18 cellular contexts compared by ENCODE assay signal in the genomic region with DNA sequence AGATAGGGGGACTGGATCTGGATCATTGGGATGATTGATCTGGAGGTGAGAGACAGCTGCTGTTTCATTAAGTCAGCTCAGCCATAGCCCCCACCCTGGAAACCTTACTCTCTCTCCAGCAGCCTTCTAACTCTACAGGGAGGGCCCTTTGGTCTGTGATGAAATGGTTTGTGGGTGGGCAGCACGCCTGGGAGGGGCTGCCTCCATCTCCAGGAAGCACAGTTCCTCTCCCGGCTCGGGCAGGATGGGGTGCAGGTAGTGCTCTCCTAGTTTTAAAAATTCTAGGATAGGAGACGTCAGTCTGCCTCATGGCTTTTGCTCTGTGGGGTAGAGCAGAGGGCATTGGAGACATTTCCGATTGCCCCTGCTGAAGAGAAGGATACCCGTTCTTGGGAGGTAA.
DNase-seq lines count a peak whose midpoint lies in the region; ATAC-seq and TF ChIP-seq lines count a peak whose summit lies in the region.
"Had no signal": no experiment of that assay in that cellular context is flagged by ENCODE, and none has a peak within 500 bp of the region (broad histone marks: within the 10 kb centered on the region; RNA-seq: fewer than 3 reads in every experiment).

No MANE protein-coding gene starts in this region.

- no peak overlapping the region for H3K27ac Mint-ChIP-seq in chondrocyte (ENCODE audit: unreplicated experiment)
- H3K27ac Mint-ChIP-seq: B cell; CD8-positive, alpha-beta T cell had no signal

- H3K36me3 Mint-ChIP-seq in chondrocyte (ENCODE audit: low read depth): peaks cover 2% of the 10 kb centered on the region

- no peaks in the 10 kb centered on the region for H3K4me1 ChIP-seq in upper lobe of right lung
- H3K4me1 ChIP-seq in prostate gland (replicated peaks): no peaks in the 10 kb centered on the region
- H3K4me1 ChIP-seq: HAP-1 had no signal

- H3K9me3 Mint-ChIP-seq in chondrocyte (ENCODE audit: low read depth): no peaks in the 10 kb centered on the region
- H3K9me3 Mint-ChIP-seq: CD8-positive, alpha-beta T cell had no signal

- H3K27me3 ChIP-seq in upper lobe of right lung: no peaks in the 10 kb centered on the region
- H3K27me3 ChIP-seq in prostate gland (replicated peaks; ENCODE audit: insufficient read depth): no peaks in the 10 kb centered on the region
- H3K27me3 ChIP-seq: BLaER1 treated with 17β-estradiol and CSF1 and Interleukin-3, amounts not matched to agents 10 nM and 100 nM had no signal

- no peak for TF ChIP-seq CTCF in chondrocyte (IDR thresholded peaks at IDR 0.05)
- TF ChIP-seq CTCF in upper lobe of right lung (IDR thresholded peaks at IDR 0.05): no peak
- no peak for TF ChIP-seq CTCF in prostate gland (IDR thresholded peaks at IDR 0.05)

- ATAC-seq in upper lobe of right lung: no peak
- ATAC-seq: CD8-positive, alpha-beta T cell; GM12878 had no signal

- no peak overlapping the region for H3K27ac ChIP-seq in upper lobe of right lung
- H3K27ac ChIP-seq in prostate gland: no peak overlapping the region
- H3K27ac ChIP-seq: BLaER1 treated with 17β-estradiol and CSF1 and Interleukin-3, amounts not matched to agents 10 nM and 100 nM; GM23248; HL-60 had no signal

- intact Hi-C loops in posterior vena cava (cut with DNase I): no loop called here
- intact Hi-C loops in upper lobe of right lung (cut with DNase I): no loop called here
- intact Hi-C loops in prostate gland (cut with DNase I): no loop called here

- H3K9me3 ChIP-seq in upper lobe of right lung: no peaks in the 10 kb centered on the region
- no peaks in the 10 kb centered on the region for H3K9me3 ChIP-seq in prostate gland
- H3K9me3 ChIP-seq: BLaER1 treated with 17β-estradiol and CSF1 and Interleukin-3, amounts not matched to agents 10 nM and 100 nM; HAP-1 had no signal

- WGBS in prostate gland: 62% methylated on average over 6 of the region's 6 CpGs

- H3K36me3 ChIP-seq in upper lobe of right lung (peaks cover under 1% of the 10 kb centered on the region), prostate gland (no peaks in the 10 kb centered on the region)
- H3K36me3 ChIP-seq: HAP-1 had no signal

- no peak overlapping the region for H3K4me3 Mint-ChIP-seq in chondrocyte (ENCODE audit: unreplicated experiment)
- H3K4me3 Mint-ChIP-seq: B cell; CD8-positive, alpha-beta T cell had no signal

- peak; percentile 33 for DNase-seq in activated effector memory CD4-positive, alpha-beta T cell treated with anti-CD3 and anti-CD28 coated beads, Interleukin-2, amount 50 U/mL, for 16 hours
- DNase-seq in activated effector memory CD4-positive, alpha-beta T cell treated with Interleukin-2 at 50 U/mL for 16 hours: no peak
- DNase-seq in chondrocyte (ENCODE audit: low spot score): peak; percentile 56
- peak; percentile 45 for DNase-seq in posterior vena cava (ENCODE audit: low spot score)
- peak; percentile 21 for DNase-seq in upper lobe of right lung
- no peak for DNase-seq in prostate gland (ENCODE audit: low spot score)
- DNase-seq in NOMO-1 (lab: John Stamatoyannopoulos, UW; ENCODE audit: unreplicated experiment in 2 of 2): no peak
- DNase-seq: CD8-positive, alpha-beta T cell; DMS 273 treated with DMSO at 0.1 percent for 48 hours; DMS53; DND-41; EL; GM23248 had no signal

- peaks cover 3% of the 10 kb centered on the region for H3K27me3 Mint-ChIP-seq in chondrocyte (ENCODE audit: low read depth)

- no peaks in the 10 kb centered on the region for H3K4me1 Mint-ChIP-seq in chondrocyte (ENCODE audit: low read depth)
- H3K4me1 Mint-ChIP-seq: B cell had no signal

- no peak overlapping the region for H3K4me3 ChIP-seq in upper lobe of right lung
- H3K4me3 ChIP-seq in prostate gland: no peak overlapping the region
- H3K4me3 ChIP-seq: BLaER1 treated with 17β-estradiol and CSF1 and Interleukin-3, amounts not matched to agents 10 nM and 100 nM; GM12878; GM23248; HAP-1 had no signal

- no peak for TF ChIP-seq POLR2A in prostate gland (IDR thresholded peaks at IDR 0.05)

Comparison
In these comparisons a context has a peak if more than half of its experiments do, and no peak if none do; other contexts are left out.
1. DNase-seq: peak in activated effector memory CD4-positive, alpha-beta T cell treated with anti-CD3 and anti-CD28 coated beads, Interleukin-2, amount 50 U/mL, for 16 hours (single experiment), chondrocyte (single experiment), posterior vena cava (single experiment) and upper lobe of right lung (single experiment); none in activated effector memory CD4-positive, alpha-beta T cell treated with Interleukin-2 at 50 U/mL for 16 hours (single experiment), prostate gland (single experiment) and NOMO-1 (0 of 2).